In genomic region chr6:152129606-152130249, GRCh38 we compare ENCODE assay signal across 11 cellular contexts.
DNase-seq lines count a peak whose midpoint lies in the region; ATAC-seq, FAIRE-seq and TF ChIP-seq lines count a peak whose summit lies in the region.
"Had no signal": no experiment of that assay in that cellular context is flagged by ENCODE, and none has a peak within 500 bp of the region (broad histone marks: within the 10 kb centered on the region; RNA-seq: fewer than 3 reads in every experiment).

No MANE protein-coding gene starts in this region.

- H3K27me3 ChIP-seq in PC-3 (ENCODE audit: low read length) (no peaks in the 10 kb centered on the region), lung (ENCODE audit: control insufficient read depth, insufficient read depth) (no peaks in the 10 kb centered on the region)
- H3K27me3 ChIP-seq: adrenal gland had no signal

- H3K9me3 ChIP-seq in PC-3 (ENCODE audit: low read length) (no peaks in the 10 kb centered on the region), lung (ENCODE audit: control insufficient read depth in 2 of 2, insufficient read depth in 1 of 2, low read length in 1 of 2) (no peaks in the 10 kb centered on the region)
- H3K9me3 ChIP-seq: adrenal gland had no signal

- FAIRE-seq in endometrium (lab: Jason Lieb, UNC): peak; percentile 98
- FAIRE-seq in D721Med (lab: Jason Lieb, UNC): no peak
- FAIRE-seq: G401.6 had no signal

- H3K4me1 Mint-ChIP-seq in stimulated activated memory B cell treated with anti-CD40 and anti-IgM and Interleukin-4, amounts not matched to agents 10 μg/mL and 1 μg/mL and 100 μg/mL, for 72 hours: no peaks in the 10 kb centered on the region

- DNase-seq in PC-3 (no peak), lung (ENCODE audit: low spot score) (no peak), D721Med (ENCODE audit: insufficient read length, low spot score) (no peak), NCI-H2107 (lab: John Stamatoyannopoulos, UW) (no peak), middle frontal gyrus (ENCODE audit: extremely low spot score, low spot score) (no peak)
- DNase-seq: adrenal gland had no signal

- no peaks in the 10 kb centered on the region for H3K9me2 ChIP-seq in PC-3 (replicated peaks; ENCODE audit: low read length)

- H3K27ac ChIP-seq in PC-3 (ENCODE audit: low read length) (no peak overlapping the region), lung (ENCODE audit: low read depth in 1 of 2, low read length in 1 of 2) (peak overlapping the region; percentile 84 to 89)
- H3K27ac ChIP-seq: HL-60 had no signal

- POLR2A ChIA-PET in PC-3 (lab: Charles Lee; ENCODE audit: unreplicated experiment): no interaction called here

- BruUV-seq in PC-3 (replicated peaks; lab: Mats Ljungman, UMichigan): no TSS peak

- H3K4me2 ChIP-seq in PC-3 (ENCODE audit: low read length): peak overlapping the region; percentile 39; the same call in 1 of the 2 replicates

- peaks cover 49% of the 10 kb centered on the region for H3K36me3 Mint-ChIP-seq in stimulated activated memory B cell treated with anti-CD40 and anti-IgM and Interleukin-4, amounts not matched to agents 10 μg/mL and 1 μg/mL and 100 μg/mL, for 72 hours

- H3K4me1 ChIP-seq in PC-3 (ENCODE audit: insufficient read depth, low read length) (peaks cover 13% of the 10 kb centered on the region), lung (ENCODE audit: control insufficient read depth in 2 of 2, insufficient read depth in 2 of 2, low read length in 2 of 2) (peaks cover 5 to 6% of the 10 kb centered on the region in 2 donors)
- H3K4me1 ChIP-seq: adrenal gland had no signal

- CTCF ChIA-PET in PC-3 (lab: Charles Lee): no interaction called here

- H3K9ac ChIP-seq in PC-3 (ENCODE audit: low read length): no peak overlapping the region

- H3K27me3 Mint-ChIP-seq in stimulated activated memory B cell treated with anti-CD40 and anti-IgM and Interleukin-4, amounts not matched to agents 10 μg/mL and 1 μg/mL and 100 μg/mL, for 72 hours: no peaks in the 10 kb centered on the region

- no peak overlapping the region for H3K4me3 Mint-ChIP-seq in stimulated activated memory B cell treated with anti-CD40 and anti-IgM and Interleukin-4, amounts not matched to agents 10 μg/mL and 1 μg/mL and 100 μg/mL, for 72 hours

- WGBS in lung, 2 donors: 44 to 63% methylated on average over 11 of the region's 11 CpGs

- peak overlapping the region; percentile 3 for H3K27ac Mint-ChIP-seq in stimulated activated memory B cell treated with anti-CD40 and anti-IgM and Interleukin-4, amounts not matched to agents 10 μg/mL and 1 μg/mL and 100 μg/mL, for 72 hours

- intact Hi-C loops in PC-3 (cut with micrococcal nuclease): no loop called here

- no peaks in the 10 kb centered on the region for H3K36me3 ChIP-seq in PC-3 (ENCODE audit: low read depth, low read length)
- peaks cover 26% of the 10 kb centered on the region in 2 donors for H3K36me3 ChIP-seq in lung (ENCODE audit: control insufficient read depth in 2 of 2, insufficient read depth in 2 of 2, low read length in 2 of 2)

- no peak overlapping the region for H2AFZ ChIP-seq in PC-3 (ENCODE audit: low read length)

- no peaks in the 10 kb centered on the region for H4K20me1 ChIP-seq in PC-3 (ENCODE audit: low read length)

- H3F3A ChIP-seq in PC-3 (ENCODE audit: low read length, unreplicated experiment): no peaks in the 10 kb centered on the region

- TF ChIP-seq CTCF in PC-3 (conservative IDR thresholded peaks at IDR 0.05; ENCODE audit: low read depth, low read length) (no peak), lung (IDR thresholded peaks at IDR 0.05; ENCODE audit: control extremely low read depth, extremely low read depth) (no peak), D721Med (IDR thresholded peaks at IDR 0.05; ENCODE audit: insufficient read depth, missing control alignments) (no peak)

- H3K4me3 ChIP-seq in PC-3 (ENCODE audit: low read length) (no peak overlapping the region), lung (no peak overlapping the region)

- H3K79me2 ChIP-seq in PC-3 (ENCODE audit: low read length): no peaks in the 10 kb centered on the region

- H3K9me3 Mint-ChIP-seq in stimulated activated memory B cell treated with anti-CD40 and anti-IgM and Interleukin-4, amounts not matched to agents 10 μg/mL and 1 μg/mL and 100 μg/mL, for 72 hours: no peaks in the 10 kb centered on the region

- no peak for ATAC-seq in PC-3
- peak; percentile 68 for ATAC-seq in lung (ENCODE audit: insufficient read depth, low FRiP score)
- ATAC-seq in stimulated activated memory B cell treated with anti-CD40 and anti-IgM and Interleukin-4, amounts not matched to agents 10 μg/mL and 1 μg/mL and 100 μg/mL, for 72 hours: no peak
- ATAC-seq in GM18519 (IDR thresholded peaks at IDR 0.05; ENCODE audit: low FRiP score, unreplicated experiment): no peak
